ENCODE assay signal across 13 cellular contexts in the genomic region with DNA sequence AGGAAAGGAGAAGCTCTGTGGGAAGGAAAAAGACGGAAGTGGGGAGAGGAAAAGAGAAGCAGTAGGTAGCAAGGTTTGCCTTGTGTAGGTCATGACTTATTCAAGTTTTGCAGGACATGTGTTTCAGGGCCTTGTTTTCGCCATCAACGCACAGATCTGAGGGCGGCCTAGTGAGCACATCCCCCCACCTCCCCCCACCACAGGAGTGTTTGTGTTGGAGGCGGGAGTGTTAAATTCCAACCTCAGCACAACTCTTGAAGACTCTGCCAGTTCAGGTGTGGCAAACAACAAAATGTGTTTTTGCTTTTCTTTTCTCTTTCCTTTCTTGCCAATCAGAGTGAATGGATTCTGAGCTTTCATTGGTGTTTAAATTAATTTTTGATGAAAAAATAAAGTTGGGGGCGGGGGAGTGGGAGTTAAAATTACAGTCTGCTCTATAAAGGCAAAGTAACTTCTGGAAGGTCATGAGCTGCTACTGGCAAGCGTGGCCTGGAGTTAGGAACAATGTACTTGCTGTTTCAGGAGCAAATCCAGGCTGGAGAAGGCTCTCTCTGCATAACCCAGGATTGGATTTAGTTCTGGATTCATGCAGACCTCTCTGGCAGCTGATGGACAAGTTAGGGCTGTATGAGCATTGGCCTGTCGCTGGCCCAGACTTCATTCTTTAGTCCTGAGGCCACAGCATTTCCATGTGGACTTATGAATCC.
"Had no signal": no experiment of that assay in that cellular context is flagged by ENCODE, and none has a peak within 500 bp of the region (broad histone marks: within the 10 kb centered on the region; RNA-seq: fewer than 3 reads in every experiment).

No MANE protein-coding gene starts in this region.

- H3K36me3 ChIP-seq: esophagus muscularis mucosa, right lobe of liver had no signal

- H3K9me3 ChIP-seq: esophagus muscularis mucosa, right lobe of liver had no signal

- H3K4me1 ChIP-seq: right lobe of liver had no signal

- DNase-seq: activated CD8-positive, alpha-beta T cell treated with anti-CD3 and anti-CD28 coated beads, Interleukin-2, amount 10 ng/mL, durations not matched to agents 7 days and 5 days; activated effector memory CD4-positive, alpha-beta T cell treated with Interleukin-2 at 50 U/mL for 16 hours; activated naive CD8-positive, alpha-beta T cell treated with anti-CD3 and anti-CD28 coated beads, Interleukin-2, amount 10 ng/mL, durations not matched to agents 7 days and 5 days; anterior cingulate cortex; glutamatergic neuron; mammary epithelial cell; natural killer cell; nucleus accumbens; right lobe of liver; trophoblast cell had no signal

- ATAC-seq: activated CD4-positive, CD25-positive, alpha-beta regulatory T cell treated with anti-CD3 and anti-CD28 coated beads, Interleukin-2, amount 50 U/mL, for 24 hours; activated CD8-positive, alpha-beta T cell treated with anti-CD3 and anti-CD28 coated beads, Interleukin-2, amount 10 ng/mL, durations not matched to agents 7 days and 5 days; natural killer cell; right lobe of liver; stimulated activated effector memory CD8-positive, alpha-beta T cell treated with anti-CD3 and anti-CD28 coated beads, Interleukin-12 subunit alpha, Interleukin-12 subunit beta, amount 100 ng/mL, for 72 hours had no signal

- H3K27me3 ChIP-seq: esophagus muscularis mucosa, right lobe of liver had no signal

- H3K27ac ChIP-seq: esophagus muscularis mucosa, right lobe of liver had no signal

- H3K4me3 ChIP-seq: esophagus muscularis mucosa, right lobe of liver had no signal
